ENCODE assay signal across 1 cellular context in the genomic region with DNA sequence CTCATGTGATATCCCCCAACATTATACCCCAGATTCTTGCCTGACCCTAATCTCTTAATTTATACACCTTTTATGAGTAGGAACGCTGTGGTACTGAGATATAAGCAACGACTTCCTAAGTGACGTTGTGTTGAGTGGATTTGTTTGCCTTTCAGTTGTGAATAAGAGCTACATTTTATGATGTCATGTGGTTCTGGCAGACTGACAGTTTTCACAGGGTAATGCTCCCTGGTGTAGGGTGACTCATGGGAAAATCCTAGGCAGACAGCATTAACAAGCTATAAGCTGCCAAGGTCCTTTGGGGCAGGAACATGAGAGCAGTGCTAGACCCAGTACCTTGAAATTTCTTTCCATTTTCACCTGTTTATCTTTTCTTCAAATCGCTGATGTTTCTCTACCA.
TF ChIP-seq lines count a peak whose summit lies in the region.

No MANE protein-coding gene starts in this region.

TF ChIP-seq in HEK293, 187 proteins besides CTCF, POLR2A, EP300 and RAD21 (continued from another document and continues in another):
- TF ChIP-seq, protein P1, sequence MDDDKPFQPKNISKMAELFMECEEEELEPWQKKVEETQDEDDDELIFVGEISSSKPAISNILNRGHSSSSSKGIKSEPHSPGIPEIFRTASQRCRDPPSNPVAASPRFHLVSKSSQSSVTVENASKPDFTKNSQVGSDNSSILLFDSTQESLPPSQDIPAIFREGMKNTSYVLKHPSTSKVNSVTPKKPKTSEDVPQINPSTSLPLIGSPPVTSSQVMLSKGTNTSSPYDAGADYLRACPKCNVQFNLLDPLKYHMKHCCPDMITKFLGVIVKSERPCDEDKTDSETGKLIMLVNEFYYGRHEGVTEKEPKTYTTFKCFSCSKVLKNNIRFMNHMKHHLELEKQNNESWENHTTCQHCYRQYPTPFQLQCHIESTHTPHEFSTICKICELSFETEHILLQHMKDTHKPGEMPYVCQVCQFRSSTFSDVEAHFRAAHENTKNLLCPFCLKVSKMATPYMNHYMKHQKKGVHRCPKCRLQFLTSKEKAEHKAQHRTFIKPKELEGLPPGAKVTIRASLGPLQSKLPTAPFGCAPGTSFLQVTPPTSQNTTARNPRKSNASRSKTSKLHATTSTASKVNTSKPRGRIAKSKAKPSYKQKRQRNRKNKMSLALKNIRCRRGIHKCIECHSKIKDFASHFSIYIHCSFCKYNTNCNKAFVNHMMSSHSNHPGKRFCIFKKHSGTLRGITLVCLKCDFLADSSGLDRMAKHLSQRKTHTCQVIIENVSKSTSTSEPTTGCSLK (tag by site-specific recombination; IDR thresholded peaks at IDR 0.05) = no peak
- peak; percentile 88 for TF ChIP-seq ZEB2 (tag by site-specific recombination; IDR thresholded peaks at IDR 0.05)
- TF ChIP-seq, protein P2, sequence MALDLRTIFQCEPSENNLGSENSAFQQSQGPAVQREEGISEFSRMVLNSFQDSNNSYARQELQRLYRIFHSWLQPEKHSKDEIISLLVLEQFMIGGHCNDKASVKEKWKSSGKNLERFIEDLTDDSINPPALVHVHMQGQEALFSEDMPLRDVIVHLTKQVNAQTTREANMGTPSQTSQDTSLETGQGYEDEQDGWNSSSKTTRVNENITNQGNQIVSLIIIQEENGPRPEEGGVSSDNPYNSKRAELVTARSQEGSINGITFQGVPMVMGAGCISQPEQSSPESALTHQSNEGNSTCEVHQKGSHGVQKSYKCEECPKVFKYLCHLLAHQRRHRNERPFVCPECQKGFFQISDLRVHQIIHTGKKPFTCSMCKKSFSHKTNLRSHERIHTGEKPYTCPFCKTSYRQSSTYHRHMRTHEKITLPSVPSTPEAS (tag by site-specific recombination; IDR thresholded peaks at IDR 0.05) = no peak
- TF ChIP-seq ZNF558 (tag by site-specific recombination; IDR thresholded peaks at IDR 0.05) = 0 out of 2 replicates have a peak, but pooled peaks have one; percentile 48
- TF ChIP-seq, protein P3, sequence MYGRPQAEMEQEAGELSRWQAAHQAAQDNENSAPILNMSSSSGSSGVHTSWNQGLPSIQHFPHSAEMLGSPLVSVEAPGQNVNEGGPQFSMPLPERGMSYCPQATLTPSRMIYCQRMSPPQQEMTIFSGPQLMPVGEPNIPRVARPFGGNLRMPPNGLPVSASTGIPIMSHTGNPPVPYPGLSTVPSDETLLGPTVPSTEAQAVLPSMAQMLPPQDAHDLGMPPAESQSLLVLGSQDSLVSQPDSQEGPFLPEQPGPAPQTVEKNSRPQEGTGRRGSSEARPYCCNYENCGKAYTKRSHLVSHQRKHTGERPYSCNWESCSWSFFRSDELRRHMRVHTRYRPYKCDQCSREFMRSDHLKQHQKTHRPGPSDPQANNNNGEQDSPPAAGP (tag by site-specific recombination; IDR thresholded peaks at IDR 0.05) = peak; percentile 79; the same call in 1 of the 2 replicates
- TF ChIP-seq ZNF174 (tag by site-specific recombination; IDR thresholded peaks at IDR 0.05) = no peak
- no peak for TF ChIP-seq ZNF426 (tag by site-specific recombination; IDR thresholded peaks at IDR 0.05)
- TF ChIP-seq ZNF2 (tag by site-specific recombination; IDR thresholded peaks at IDR 0.05) = 0 out of 2 replicates have a peak, but pooled peaks have one; percentile 16
- no peak for TF ChIP-seq ZNF510 (tag by site-specific recombination; IDR thresholded peaks at IDR 0.05; ENCODE audit: insufficient replicate concordance)
- TF ChIP-seq ZSCAN16 (tag by site-specific recombination; IDR thresholded peaks at IDR 0.05) = no peak
- TF ChIP-seq ZNF19 (tag by site-specific recombination; IDR thresholded peaks at IDR 0.05; ENCODE audit: low read depth) = no peak
- TF ChIP-seq KLF16 (tag by site-specific recombination; IDR thresholded peaks at IDR 0.05) = no peak
- no peak for TF ChIP-seq ZNF654 (tag by site-specific recombination; IDR thresholded peaks at IDR 0.05; ENCODE audit: low read depth)
- peak; percentile 59; the same call in 1 of the 2 replicates for TF ChIP-seq GLIS1 (tag by site-specific recombination; IDR thresholded peaks at IDR 0.05)
- no peak for TF ChIP-seq ZNF202 (tag by site-specific recombination; IDR thresholded peaks at IDR 0.05; ENCODE audit: borderline replicate concordance)
- TF ChIP-seq, protein P4, sequence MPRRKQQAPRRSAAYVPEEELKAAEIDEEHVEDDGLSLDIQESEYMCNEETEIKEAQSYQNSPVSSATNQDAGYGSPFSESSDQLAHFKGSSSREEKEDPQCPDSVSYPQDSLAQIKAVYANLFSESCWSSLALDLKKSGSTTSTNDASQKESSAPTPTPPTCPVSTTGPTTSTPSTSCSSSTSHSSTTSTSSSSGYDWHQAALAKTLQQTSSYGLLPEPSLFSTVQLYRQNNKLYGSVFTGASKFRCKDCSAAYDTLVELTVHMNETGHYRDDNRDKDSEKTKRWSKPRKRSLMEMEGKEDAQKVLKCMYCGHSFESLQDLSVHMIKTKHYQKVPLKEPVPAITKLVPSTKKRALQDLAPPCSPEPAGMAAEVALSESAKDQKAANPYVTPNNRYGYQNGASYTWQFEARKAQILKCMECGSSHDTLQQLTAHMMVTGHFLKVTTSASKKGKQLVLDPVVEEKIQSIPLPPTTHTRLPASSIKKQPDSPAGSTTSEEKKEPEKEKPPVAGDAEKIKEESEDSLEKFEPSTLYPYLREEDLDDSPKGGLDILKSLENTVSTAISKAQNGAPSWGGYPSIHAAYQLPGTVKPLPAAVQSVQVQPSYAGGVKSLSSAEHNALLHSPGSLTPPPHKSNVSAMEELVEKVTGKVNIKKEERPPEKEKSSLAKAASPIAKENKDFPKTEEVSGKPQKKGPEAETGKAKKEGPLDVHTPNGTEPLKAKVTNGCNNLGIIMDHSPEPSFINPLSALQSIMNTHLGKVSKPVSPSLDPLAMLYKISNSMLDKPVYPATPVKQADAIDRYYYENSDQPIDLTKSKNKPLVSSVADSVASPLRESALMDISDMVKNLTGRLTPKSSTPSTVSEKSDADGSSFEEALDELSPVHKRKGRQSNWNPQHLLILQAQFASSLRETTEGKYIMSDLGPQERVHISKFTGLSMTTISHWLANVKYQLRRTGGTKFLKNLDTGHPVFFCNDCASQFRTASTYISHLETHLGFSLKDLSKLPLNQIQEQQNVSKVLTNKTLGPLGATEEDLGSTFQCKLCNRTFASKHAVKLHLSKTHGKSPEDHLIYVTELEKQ (tag by site-specific recombination; IDR thresholded peaks at IDR 0.05; ENCODE audit: borderline replicate concordance) = 0 out of 2 replicates have a peak, but pooled peaks have one; percentile 39
- peak; percentile 48; the same call in 1 of the 2 replicates for TF ChIP-seq ZBTB17 (tag by site-specific recombination; IDR thresholded peaks at IDR 0.05)
- TF ChIP-seq ZNF629 (tag by site-specific recombination; IDR thresholded peaks at IDR 0.05) = peak; percentile 99
- no peak for TF ChIP-seq ZNF155 (tag by site-specific recombination; IDR thresholded peaks at IDR 0.05)
- no peak for TF ChIP-seq TCF7L2 (IDR thresholded peaks at IDR 0.05; ENCODE audit: borderline replicate concordance, low read depth, low read length)
- TF ChIP-seq, protein P5, sequence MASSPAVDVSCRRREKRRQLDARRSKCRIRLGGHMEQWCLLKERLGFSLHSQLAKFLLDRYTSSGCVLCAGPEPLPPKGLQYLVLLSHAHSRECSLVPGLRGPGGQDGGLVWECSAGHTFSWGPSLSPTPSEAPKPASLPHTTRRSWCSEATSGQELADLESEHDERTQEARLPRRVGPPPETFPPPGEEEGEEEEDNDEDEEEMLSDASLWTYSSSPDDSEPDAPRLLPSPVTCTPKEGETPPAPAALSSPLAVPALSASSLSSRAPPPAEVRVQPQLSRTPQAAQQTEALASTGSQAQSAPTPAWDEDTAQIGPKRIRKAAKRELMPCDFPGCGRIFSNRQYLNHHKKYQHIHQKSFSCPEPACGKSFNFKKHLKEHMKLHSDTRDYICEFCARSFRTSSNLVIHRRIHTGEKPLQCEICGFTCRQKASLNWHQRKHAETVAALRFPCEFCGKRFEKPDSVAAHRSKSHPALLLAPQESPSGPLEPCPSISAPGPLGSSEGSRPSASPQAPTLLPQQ (tag by site-specific recombination; IDR thresholded peaks at IDR 0.05) = peak; percentile 39; the same call in 1 of the 2 replicates
- peak; percentile 75 for TF ChIP-seq SP7 (tag by site-specific recombination; IDR thresholded peaks at IDR 0.05)
- TF ChIP-seq ZNF24 (tag by site-specific recombination; IDR thresholded peaks at IDR 0.05) = peak; percentile 47; the same call in 1 of the 2 replicates
- TF ChIP-seq ZNF138 (tag by site-specific recombination; IDR thresholded peaks at IDR 0.05; ENCODE audit: borderline replicate concordance) = no peak
- no peak for TF ChIP-seq ZNF223 (tag by site-specific recombination; IDR thresholded peaks at IDR 0.05)
- TF ChIP-seq MEIS1 (CRISPR knock-in tag; IDR thresholded peaks at IDR 0.05; ENCODE audit: borderline replicate concordance) = no peak
- TF ChIP-seq ZNF473 (tag by site-specific recombination; IDR thresholded peaks at IDR 0.05) = no peak
- no peak for TF ChIP-seq ZNF677 (tag by site-specific recombination; IDR thresholded peaks at IDR 0.05)
- TF ChIP-seq SP2 (tag by site-specific recombination; IDR thresholded peaks at IDR 0.05) = no peak
- peak; percentile 59; the same call in 1 of the 2 replicates for TF ChIP-seq ZNF600 (tag by site-specific recombination; IDR thresholded peaks at IDR 0.05)
- TF ChIP-seq, protein P6, sequence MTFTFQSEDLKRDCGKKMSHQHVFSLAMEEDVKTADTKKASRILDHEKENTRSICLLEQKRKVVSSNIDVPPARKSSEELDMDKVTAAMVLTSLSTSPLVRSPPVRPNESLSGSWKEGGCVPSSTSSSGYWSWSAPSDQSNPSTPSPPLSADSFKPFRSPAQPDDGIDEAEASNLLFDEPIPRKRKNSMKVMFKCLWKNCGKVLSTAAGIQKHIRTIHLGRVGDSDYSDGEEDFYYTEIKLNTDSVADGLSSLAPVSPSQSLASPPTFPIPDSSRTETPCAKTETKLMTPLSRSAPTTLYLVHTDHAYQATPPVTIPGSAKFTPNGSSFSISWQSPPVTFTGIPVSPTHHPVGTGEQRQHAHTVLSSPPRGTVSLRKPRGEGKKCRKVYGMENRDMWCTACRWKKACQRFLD (tag by site-specific recombination; IDR thresholded peaks at IDR 0.05) = no peak
- 0 out of 2 replicates have a peak, but pooled peaks have one; percentile 20 for TF ChIP-seq SP3 (tag by site-specific recombination; IDR thresholded peaks at IDR 0.05)
- no peak for TF ChIP-seq ZNF404 (tag by site-specific recombination; IDR thresholded peaks at IDR 0.05)
- TF ChIP-seq, protein P7, sequence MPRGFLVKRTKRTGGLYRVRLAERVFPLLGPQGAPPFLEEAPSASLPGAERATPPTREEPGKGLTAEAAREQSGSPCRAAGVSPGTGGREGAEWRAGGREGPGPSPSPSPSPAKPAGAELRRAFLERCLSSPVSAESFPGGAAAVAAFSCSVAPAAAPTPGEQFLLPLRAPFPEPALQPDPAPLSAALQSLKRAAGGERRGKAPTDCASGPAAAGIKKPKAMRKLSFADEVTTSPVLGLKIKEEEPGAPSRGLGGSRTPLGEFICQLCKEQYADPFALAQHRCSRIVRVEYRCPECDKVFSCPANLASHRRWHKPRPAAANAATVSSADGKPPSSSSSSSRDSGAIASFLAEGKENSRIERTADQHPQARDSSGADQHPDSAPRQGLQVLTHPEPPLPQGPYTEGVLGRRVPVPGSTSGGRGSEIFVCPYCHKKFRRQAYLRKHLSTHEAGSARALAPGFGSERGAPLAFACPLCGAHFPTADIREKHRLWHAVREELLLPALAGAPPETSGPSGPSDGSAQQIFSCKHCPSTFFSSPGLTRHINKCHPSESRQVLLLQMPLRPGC (tag by site-specific recombination; IDR thresholded peaks at IDR 0.05) = peak; percentile 63; the same call in 1 of the 2 replicates
- TF ChIP-seq, protein P8, sequence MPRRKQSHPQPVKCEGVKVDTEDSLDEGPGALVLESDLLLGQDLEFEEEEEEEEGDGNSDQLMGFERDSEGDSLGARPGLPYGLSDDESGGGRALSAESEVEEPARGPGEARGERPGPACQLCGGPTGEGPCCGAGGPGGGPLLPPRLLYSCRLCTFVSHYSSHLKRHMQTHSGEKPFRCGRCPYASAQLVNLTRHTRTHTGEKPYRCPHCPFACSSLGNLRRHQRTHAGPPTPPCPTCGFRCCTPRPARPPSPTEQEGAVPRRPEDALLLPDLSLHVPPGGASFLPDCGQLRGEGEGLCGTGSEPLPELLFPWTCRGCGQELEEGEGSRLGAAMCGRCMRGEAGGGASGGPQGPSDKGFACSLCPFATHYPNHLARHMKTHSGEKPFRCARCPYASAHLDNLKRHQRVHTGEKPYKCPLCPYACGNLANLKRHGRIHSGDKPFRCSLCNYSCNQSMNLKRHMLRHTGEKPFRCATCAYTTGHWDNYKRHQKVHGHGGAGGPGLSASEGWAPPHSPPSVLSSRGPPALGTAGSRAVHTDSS (tag by site-specific recombination; IDR thresholded peaks at IDR 0.05) = no peak
- no peak for TF ChIP-seq ZNF830 (tag by site-specific recombination; IDR thresholded peaks at IDR 0.05; ENCODE audit: low read depth)
- TF ChIP-seq ZBTB20 (tag by site-specific recombination; IDR thresholded peaks at IDR 0.05) = no peak
- no peak for TF ChIP-seq ZSCAN30 (tag by site-specific recombination; IDR thresholded peaks at IDR 0.05)
- TF ChIP-seq, protein P9, sequence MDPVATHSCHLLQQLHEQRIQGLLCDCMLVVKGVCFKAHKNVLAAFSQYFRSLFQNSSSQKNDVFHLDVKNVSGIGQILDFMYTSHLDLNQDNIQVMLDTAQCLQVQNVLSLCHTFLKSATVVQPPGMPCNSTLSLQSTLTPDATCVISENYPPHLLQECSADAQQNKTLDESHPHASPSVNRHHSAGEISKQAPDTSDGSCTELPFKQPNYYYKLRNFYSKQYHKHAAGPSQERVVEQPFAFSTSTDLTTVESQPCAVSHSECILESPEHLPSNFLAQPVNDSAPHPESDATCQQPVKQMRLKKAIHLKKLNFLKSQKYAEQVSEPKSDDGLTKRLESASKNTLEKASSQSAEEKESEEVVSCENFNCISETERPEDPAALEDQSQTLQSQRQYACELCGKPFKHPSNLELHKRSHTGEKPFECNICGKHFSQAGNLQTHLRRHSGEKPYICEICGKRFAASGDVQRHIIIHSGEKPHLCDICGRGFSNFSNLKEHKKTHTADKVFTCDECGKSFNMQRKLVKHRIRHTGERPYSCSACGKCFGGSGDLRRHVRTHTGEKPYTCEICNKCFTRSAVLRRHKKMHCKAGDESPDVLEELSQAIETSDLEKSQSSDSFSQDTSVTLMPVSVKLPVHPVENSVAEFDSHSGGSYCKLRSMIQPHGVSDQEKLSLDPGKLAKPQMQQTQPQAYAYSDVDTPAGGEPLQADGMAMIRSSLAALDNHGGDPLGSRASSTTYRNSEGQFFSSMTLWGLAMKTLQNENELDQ (tag by site-specific recombination; IDR thresholded peaks at IDR 0.05; ENCODE audit: low read depth) = no peak
- no peak for TF ChIP-seq ZNF157 (tag by site-specific recombination; IDR thresholded peaks at IDR 0.05)
- TF ChIP-seq ZNF626 (tag by site-specific recombination; IDR thresholded peaks at IDR 0.05) = no peak
